16 cellular contexts compared by ENCODE assay signal in genomic region chr6:150898390-150899170, GRCh38. TPM values are rescaled to one million over a fixed set of nuclear protein-coding genes. Genes with fewer than 3 reads are reported as not detected.
DNase-seq lines count a peak whose midpoint lies in the region; ATAC-seq and TF ChIP-seq lines count a peak whose summit lies in the region.
"Had no signal": no experiment of that assay in that cellular context is flagged by ENCODE, and none has a peak within 500 bp of the region (broad histone marks: within the 10 kb centered on the region; RNA-seq: fewer than 3 reads in every experiment).

No MANE protein-coding gene starts in this region.

- H3K4me2 ChIP-seq in MM.1S (ENCODE audit: low read depth, low read length), result peak overlapping the region; percentile 23; the same call in 1 of the 2 replicates

- peak overlapping the region; percentile 29; the same call in 1 of the 2 replicates for H3K27ac ChIP-seq in MM.1S (ENCODE audit: low read length)

- peaks cover 14% of the 10 kb centered on the region for H3K4me1 ChIP-seq in MM.1S (ENCODE audit: low read length)

- H3K4me3 ChIP-seq in MM.1S (ENCODE audit: low read length) (no peak overlapping the region), fibroblast of mammary gland (ENCODE audit: control insufficient read depth, low read depth, low read length) (no peak overlapping the region)

- DNase-seq in A172 (ENCODE audit: low spot score), result peak; percentile 74
- peak; percentile 12 for DNase-seq in MM.1S
- peak; percentile 73 for DNase-seq in fibroblast of mammary gland (ENCODE audit: low read depth)
- DNase-seq in activated CD4-positive, alpha-beta T cell treated with anti-CD3 and anti-CD28 coated beads for 1 hour, result no peak
- DNase-seq in sciatic nerve (ENCODE audit: low spot score), result no peak
- no peak for DNase-seq in activated gamma-delta T cell treated with Interleukin-2 at 50 U/mL for 16 hours
- DNase-seq: activated CD4-positive, alpha-beta T cell treated with anti-CD3 and anti-CD28 coated beads for 48 hours; activated gamma-delta T cell; dermis blood vessel endothelial cell; GDM1; left ventricle myocardium superior; NCI-H1048; NCI-H82; stimulated activated CD4-positive, alpha-beta T cell treated with anti-CD3 and anti-CD28 coated beads, Interleukin-4, amount 100 ng/mL, for 24 hours had no signal

- intact Hi-C loops in sciatic nerve (cut with DNase I), result no loop called here

- no peak overlapping the region for H3K9ac ChIP-seq in MM.1S (ENCODE audit: low read length)

- peak; percentile 36 for ATAC-seq in GM19395 (IDR thresholded peaks at IDR 0.05; ENCODE audit: unreplicated experiment)
- no peak for ATAC-seq in sciatic nerve
- ATAC-seq in GM19467 (IDR thresholded peaks at IDR 0.05; ENCODE audit: unreplicated experiment), result no peak
- ATAC-seq: left ventricle myocardium superior had no signal

- no peaks in the 10 kb centered on the region for H3K9me2 ChIP-seq in MM.1S (replicated peaks; ENCODE audit: insufficient read depth, low read length)

- no peaks in the 10 kb centered on the region for H3K36me3 ChIP-seq in MM.1S (replicated peaks; ENCODE audit: insufficient read depth, low read length)

- H4K20me1 ChIP-seq in MM.1S (ENCODE audit: insufficient read depth, low read length), result no peaks in the 10 kb centered on the region

- TF ChIP-seq CTCF in MM.1S (IDR thresholded peaks at IDR 0.05; ENCODE audit: low read length) (no peak), fibroblast of mammary gland (conservative IDR thresholded peaks at IDR 0.05; ENCODE audit: control insufficient read depth, insufficient read depth, low read depth, low read length) (no peak)

- H2AFZ ChIP-seq in MM.1S (ENCODE audit: low read length), result no peak overlapping the region

- H3K27me3 ChIP-seq in MM.1S (replicated peaks; ENCODE audit: insufficient read depth, low read length), result no peaks in the 10 kb centered on the region

- no peaks in the 10 kb centered on the region for H3K79me2 ChIP-seq in MM.1S (ENCODE audit: low read length)

- H3K9me3 ChIP-seq in MM.1S (replicated peaks; ENCODE audit: insufficient read depth, low read length), result no peaks in the 10 kb centered on the region

- no peaks in the 10 kb centered on the region for H3F3A ChIP-seq in MM.1S (ENCODE audit: insufficient read depth, low read length)

RNA-seq across cellular contexts. Expression of gene MTHFD1L, which starts 33.1 kb away (rescaled TPM):
- 23.5 and 36.3 TPM in 2 replicates for total RNA-seq in A172 (2014; rRNA removed; shearing (Covaris generic))
- 30.4 TPM for total RNA-seq in sciatic nerve

Comparison
In these comparisons a context has a peak if more than half of its experiments do, and no peak if none do; other contexts are left out.
1. DNase-seq: peak in A172 (single experiment), MM.1S (single experiment) and fibroblast of mammary gland (single experiment); none in activated CD4-positive, alpha-beta T cell treated with anti-CD3 and anti-CD28 coated beads for 1 hour (single experiment), sciatic nerve (single experiment) and activated gamma-delta T cell treated with Interleukin-2 at 50 U/mL for 16 hours (single experiment).